12 cellular contexts compared by ENCODE assay signal in the genomic region with DNA sequence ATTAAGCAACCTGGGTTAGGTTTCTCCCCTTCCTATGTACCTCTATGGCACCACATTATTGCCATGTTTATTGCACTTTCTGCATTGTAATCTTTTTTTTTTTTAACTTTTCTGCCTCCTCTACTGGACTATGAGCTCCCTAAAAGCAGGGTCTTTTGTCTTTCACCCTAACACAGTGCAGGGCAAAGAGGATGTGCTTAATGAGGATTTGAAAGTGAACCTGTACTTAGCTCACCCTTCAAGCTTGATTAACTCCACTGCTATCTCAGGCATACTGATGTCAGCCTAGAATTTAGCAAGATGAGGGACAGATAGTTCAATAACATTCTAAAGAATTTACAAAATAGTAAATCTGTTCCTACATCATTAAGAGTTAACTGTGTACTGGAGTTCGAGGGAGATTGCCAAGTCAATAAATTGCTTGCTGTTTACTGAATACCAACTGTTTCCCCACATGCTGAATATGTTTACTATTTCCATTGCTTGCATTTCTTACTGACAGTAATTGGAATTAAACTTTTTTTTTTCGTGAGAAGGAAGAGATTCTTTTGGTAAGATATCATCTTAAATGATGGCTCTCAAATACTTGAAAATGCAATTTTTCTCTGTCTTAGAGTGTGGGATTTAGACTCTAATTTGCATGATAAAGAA. TPM values are rescaled to one million over a fixed set of nuclear protein-coding genes. Genes with fewer than 3 reads are reported as not detected.
A peak's percentile ranks its signal among the peaks of the same experiment; 100 is the strongest.
DNase-seq lines count a peak whose midpoint lies in the region; ATAC-seq and TF ChIP-seq lines count a peak whose summit lies in the region.
"Had no signal": no experiment of that assay in that cellular context is flagged by ENCODE, and none has a peak within 500 bp of the region (broad histone marks: within the 10 kb centered on the region; RNA-seq: fewer than 3 reads in every experiment).

No MANE protein-coding gene starts in this region.

- peak; percentile 29 for DNase-seq in BJ (ENCODE audit: low read depth)
- no peak for DNase-seq in NCI-H2227 (lab: John Stamatoyannopoulos, UW; ENCODE audit: unreplicated experiment)
- DNase-seq in activated CD4-positive, CD25-positive, alpha-beta regulatory T cell treated with anti-CD3 and anti-CD28 coated beads, Interleukin-2, amount 50 U/mL, for 72 hours: no peak
- no peak for DNase-seq in CD1c-positive myeloid dendritic cell (ENCODE audit: extremely low spot score)
- DNase-seq in NCI-H2081 (lab: John Stamatoyannopoulos, UW): no peak
- DNase-seq: kidney glomerular epithelial cell, NCI-H510A had no signal

- POLR2A ChIA-PET in BJ (lab: Charles Lee): no interaction called here

- no peak overlapping the region for H3K4me3 ChIP-seq in BJ (ENCODE audit: low read depth, low read length)
- H3K4me3 ChIP-seq: K562 had no signal

- H3K27me3 ChIP-seq in BJ (ENCODE audit: control insufficient read depth, insufficient read depth, low read length): no peaks in the 10 kb centered on the region

- CTCF ChIA-PET in BJ (lab: Yijun Ruan, JAX): no interaction called here

- H3K36me3 ChIP-seq in BJ (ENCODE audit: control insufficient read depth, insufficient read depth, low read length): no peaks in the 10 kb centered on the region

- TF ChIP-seq CTCF in BJ (IDR thresholded peaks at IDR 0.05; ENCODE audit: insufficient read depth, low read depth, low read length): no peak

- ATAC-seq in GM19025 (IDR thresholded peaks at IDR 0.05; ENCODE audit: low read depth, unreplicated experiment): peak; percentile 72
- peak; percentile 82 for ATAC-seq in HG02588 (IDR thresholded peaks at IDR 0.05; ENCODE audit: unreplicated experiment)
- ATAC-seq in HG03439 (IDR thresholded peaks at IDR 0.05; ENCODE audit: unreplicated experiment): peak; percentile 87
- ATAC-seq: esophagus mucosa, K562 had no signal

RNA-seq across cellular contexts. Expression of a gene that starts 15.7 kb away (rescaled TPM):
- 3.5 and 3.7 TPM in 2 replicates for polyA plus RNA-seq in BJ (2011; rRNA removed)
- polyA minus RNA-seq in BJ (2011; rRNA and poly(A)+ RNA removed): 3.3 and 4.8 TPM in 2 replicates
- polyA plus RNA-seq: K562 had no signal
